In the genomic region with DNA sequence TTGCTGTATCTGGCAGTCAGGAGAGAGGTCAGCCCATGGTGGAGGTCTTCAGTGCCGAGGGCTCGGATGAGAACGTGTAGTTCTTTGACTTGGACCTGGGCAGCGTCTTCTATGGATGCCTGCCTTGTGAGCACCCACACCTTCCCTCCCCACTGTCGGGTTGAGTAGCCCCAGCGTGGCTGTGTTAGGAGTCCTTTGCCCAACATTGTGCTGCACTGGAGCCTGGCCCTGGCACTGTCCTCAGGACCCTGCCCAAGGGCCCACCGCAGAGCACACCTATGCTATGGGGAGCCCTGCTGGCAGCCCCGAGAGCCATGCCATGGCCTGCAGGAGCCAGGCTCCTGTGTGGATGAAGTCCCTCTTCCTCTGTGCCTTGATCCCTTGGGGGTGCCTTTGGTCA, we compare ENCODE assay signal across 1 cellular context.
A peak's percentile ranks its signal among the peaks of the same experiment; 100 is the strongest.
TF ChIP-seq lines count a peak whose summit lies in the region.

No MANE protein-coding gene starts in this region.

TF ChIP-seq in HepG2, 621 proteins besides CTCF, POLR2A, EP300 and RAD21:
- TF ChIP-seq NR3C1 (CRISPR knock-in tag; IDR thresholded peaks at IDR 0.05) (no peak), AGO2 (optimal IDR thresholded peaks at IDR 0.05; ENCODE audit: low read depth, low read length) (peak; percentile 34), RBM22 (optimal IDR thresholded peaks at IDR 0.05; ENCODE audit: low read length) (peak; percentile 38)
- TF ChIP-seq, protein P1, sequence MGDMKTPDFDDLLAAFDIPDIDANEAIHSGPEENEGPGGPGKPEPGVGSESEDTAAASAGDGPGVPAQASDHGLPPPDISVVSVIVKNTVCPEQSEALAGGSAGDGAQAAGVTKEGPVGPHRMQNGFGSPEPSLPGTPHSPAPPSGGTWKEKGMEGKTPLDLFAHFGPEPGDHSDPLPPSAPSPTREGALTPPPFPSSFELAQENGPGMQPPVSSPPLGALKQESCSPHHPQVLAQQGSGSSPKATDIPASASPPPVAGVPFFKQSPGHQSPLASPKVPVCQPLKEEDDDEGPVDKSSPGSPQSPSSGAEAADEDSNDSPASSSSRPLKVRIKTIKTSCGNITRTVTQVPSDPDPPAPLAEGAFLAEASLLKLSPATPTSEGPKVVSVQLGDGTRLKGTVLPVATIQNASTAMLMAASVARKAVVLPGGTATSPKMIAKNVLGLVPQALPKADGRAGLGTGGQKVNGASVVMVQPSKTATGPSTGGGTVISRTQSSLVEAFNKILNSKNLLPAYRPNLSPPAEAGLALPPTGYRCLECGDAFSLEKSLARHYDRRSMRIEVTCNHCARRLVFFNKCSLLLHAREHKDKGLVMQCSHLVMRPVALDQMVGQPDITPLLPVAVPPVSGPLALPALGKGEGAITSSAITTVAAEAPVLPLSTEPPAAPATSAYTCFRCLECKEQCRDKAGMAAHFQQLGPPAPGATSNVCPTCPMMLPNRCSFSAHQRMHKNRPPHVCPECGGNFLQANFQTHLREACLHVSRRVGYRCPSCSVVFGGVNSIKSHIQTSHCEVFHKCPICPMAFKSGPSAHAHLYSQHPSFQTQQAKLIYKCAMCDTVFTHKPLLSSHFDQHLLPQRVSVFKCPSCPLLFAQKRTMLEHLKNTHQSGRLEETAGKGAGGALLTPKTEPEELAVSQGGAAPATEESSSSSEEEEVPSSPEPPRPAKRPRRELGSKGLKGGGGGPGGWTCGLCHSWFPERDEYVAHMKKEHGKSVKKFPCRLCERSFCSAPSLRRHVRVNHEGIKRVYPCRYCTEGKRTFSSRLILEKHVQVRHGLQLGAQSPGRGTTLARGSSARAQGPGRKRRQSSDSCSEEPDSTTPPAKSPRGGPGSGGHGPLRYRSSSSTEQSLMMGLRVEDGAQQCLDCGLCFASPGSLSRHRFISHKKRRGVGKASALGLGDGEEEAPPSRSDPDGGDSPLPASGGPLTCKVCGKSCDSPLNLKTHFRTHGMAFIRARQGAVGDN (CRISPR knock-in tag; IDR thresholded peaks at IDR 0.05) = peak; percentile 28
